In the genomic region with DNA sequence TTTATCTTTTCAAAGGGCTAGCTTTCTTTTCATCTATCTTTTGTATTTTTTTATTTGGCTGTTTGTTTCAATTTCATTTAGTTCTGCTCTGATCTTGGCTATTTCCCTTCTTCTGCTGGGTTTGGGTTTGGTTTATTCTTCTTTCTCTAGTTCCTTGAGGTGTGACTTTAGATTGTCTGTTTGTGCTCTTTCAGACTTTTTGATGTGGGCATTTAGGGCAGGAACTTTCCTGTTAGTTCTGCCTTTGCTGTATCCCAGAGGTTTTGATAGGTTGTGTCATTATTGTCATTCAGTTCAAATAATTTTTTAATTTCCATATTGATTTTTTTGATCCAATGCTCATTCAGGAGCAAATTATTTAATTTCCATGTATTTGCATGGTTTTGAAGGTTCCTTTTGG, we compare ENCODE assay signal across 6 cellular contexts.
A peak's percentile ranks its signal among the peaks of the same experiment; 100 is the strongest.
DNase-seq lines count a peak whose midpoint lies in the region; ATAC-seq and TF ChIP-seq lines count a peak whose summit lies in the region.
"Not testable (repeated sequence)": the region's sequence is repeated elsewhere in the genome, so short reads cannot be mapped to it uniquely, and the experiment has no call there.

No MANE protein-coding gene starts in this region.

- H3K27me3 Mint-ChIP-seq in T-helper 17 cell; activated CD8-positive, alpha-beta T cell treated with anti-CD3 and anti-CD28 coated beads for 36 hours; activated naive CD4-positive, alpha-beta T cell treated with anti-CD3 and anti-CD28 coated beads, Interleukin-2, amount 10 ng/mL, durations not matched to agents 7 days and 5 days; naive thymus-derived CD8-positive, alpha-beta T cell: not testable (repeated sequence)

- H3K9me3 ChIP-seq in DND-41 (ENCODE audit: insufficient read depth, low read length, severe bottlenecking); T-helper 17 cell (ENCODE audit: control insufficient read depth, low read length, poor library complexity, severe bottlenecking): not testable (repeated sequence)

- CTCF ChIA-PET in activated CD8-positive, alpha-beta T cell treated with anti-CD3 and anti-CD28 coated beads for 36 hours (lab: Charles Lee) = interaction anchor here (1.1 kb wide), 1 partner anchor 12 kb away, joined by 3 read pairs; no protein-coding TSS in a partner anchor
- CTCF ChIA-PET in activated naive CD4-positive, alpha-beta T cell treated with anti-CD3 and anti-CD28 coated beads, Interleukin-2, amount 10 ng/mL, durations not matched to agents 7 days and 5 days (lab: Charles Lee) = not testable (repeated sequence)

- peaks cover 14% of the 10 kb centered on the region for H3K4me1 Mint-ChIP-seq in T-helper 17 cell
- peaks cover 46% of the 10 kb centered on the region for H3K4me1 Mint-ChIP-seq in activated CD8-positive, alpha-beta T cell treated with anti-CD3 and anti-CD28 coated beads for 36 hours (ENCODE audit: low read depth)
- H3K4me1 Mint-ChIP-seq in activated naive CD4-positive, alpha-beta T cell treated with anti-CD3 and anti-CD28 coated beads, Interleukin-2, amount 10 ng/mL, durations not matched to agents 7 days and 5 days = peaks cover 66% of the 10 kb centered on the region
- peaks cover 18 to 55% (median 47%) of the 10 kb centered on the region in 4 donors for H3K4me1 Mint-ChIP-seq in naive thymus-derived CD8-positive, alpha-beta T cell

- ATAC-seq in DND-41 (ENCODE audit: insufficient read depth, low read depth) = peak; percentile 35; the same call in 2 of the 3 replicates
- ATAC-seq in T-helper 17 cell; activated CD8-positive, alpha-beta T cell treated with anti-CD3 and anti-CD28 coated beads for 36 hours; naive thymus-derived CD8-positive, alpha-beta T cell: not testable (repeated sequence)

- H4K20me1 ChIP-seq in DND-41 (ENCODE audit: insufficient read depth, low read length) = not testable (repeated sequence)

- intact Hi-C loops in activated CD8-positive, alpha-beta T cell treated with anti-CD3 and anti-CD28 coated beads for 36 hours (cut with micrococcal nuclease) = not testable (repeated sequence)

- DNase-seq in DND-41; T-helper 17 cell; activated CD8-positive, alpha-beta T cell treated with anti-CD3 and anti-CD28 coated beads for 36 hours; activated naive CD4-positive, alpha-beta T cell treated with anti-CD3 and anti-CD28 coated beads, Interleukin-2, amount 10 ng/mL, durations not matched to agents 7 days and 5 days: not testable (repeated sequence)
- peak; percentile 1 for DNase-seq in central memory CD4-positive, alpha-beta T cell
- DNase-seq in naive thymus-derived CD8-positive, alpha-beta T cell = peak in 2 of 10 donors; percentile 39 to 46

- POLR2A ChIA-PET in activated CD8-positive, alpha-beta T cell treated with anti-CD3 and anti-CD28 coated beads for 36 hours (lab: Charles Lee) = not testable (repeated sequence)
- POLR2A ChIA-PET in naive thymus-derived CD8-positive, alpha-beta T cell (lab: Charles Lee) = interaction anchor here (1.5 kb wide), 1 partner anchor 13 kb away, joined by 3 read pairs; no protein-coding TSS in a partner anchor

- peak overlapping the region; percentile 1 for H3K27ac Mint-ChIP-seq in T-helper 17 cell
- H3K27ac Mint-ChIP-seq in activated CD8-positive, alpha-beta T cell treated with anti-CD3 and anti-CD28 coated beads for 36 hours = peak overlapping the region; percentile 22
- peak overlapping the region; percentile 43 for H3K27ac Mint-ChIP-seq in activated naive CD4-positive, alpha-beta T cell treated with anti-CD3 and anti-CD28 coated beads, Interleukin-2, amount 10 ng/mL, durations not matched to agents 7 days and 5 days
- H3K27ac Mint-ChIP-seq in naive thymus-derived CD8-positive, alpha-beta T cell = peak overlapping the region; percentile 1 to 80 (median 20)

- not testable (repeated sequence) for H3K27me3 ChIP-seq in DND-41 (ENCODE audit: insufficient read depth, low read length, poor library complexity)

- peaks cover 21% of the 10 kb centered on the region for H3K9me3 Mint-ChIP-seq in activated CD8-positive, alpha-beta T cell treated with anti-CD3 and anti-CD28 coated beads for 36 hours
- peaks cover 29% of the 10 kb centered on the region for H3K9me3 Mint-ChIP-seq in activated naive CD4-positive, alpha-beta T cell treated with anti-CD3 and anti-CD28 coated beads, Interleukin-2, amount 10 ng/mL, durations not matched to agents 7 days and 5 days
- peaks cover 0 to 21% (median 9%) of the 10 kb centered on the region in 9 donors for H3K9me3 Mint-ChIP-seq in naive thymus-derived CD8-positive, alpha-beta T cell

- TF ChIP-seq CTCF in DND-41 (IDR thresholded peaks at IDR 0.05; ENCODE audit: borderline replicate concordance, extremely low read depth, low read length, poor library complexity, severe bottlenecking); activated CD8-positive, alpha-beta T cell treated with anti-CD3 and anti-CD28 coated beads for 36 hours (IDR thresholded peaks at IDR 0.05): not testable (repeated sequence)

- peak overlapping the region; percentile 72 for H3K27ac ChIP-seq in DND-41 (ENCODE audit: low read length)

- H3K9ac ChIP-seq in DND-41 (ENCODE audit: low read depth, low read length) = peak overlapping the region; percentile 33

- not testable (repeated sequence) for H3K36me3 Mint-ChIP-seq in T-helper 17 cell (ENCODE audit: low read depth); activated CD8-positive, alpha-beta T cell treated with anti-CD3 and anti-CD28 coated beads for 36 hours (ENCODE audit: low read depth)
- H3K36me3 Mint-ChIP-seq in activated naive CD4-positive, alpha-beta T cell treated with anti-CD3 and anti-CD28 coated beads, Interleukin-2, amount 10 ng/mL, durations not matched to agents 7 days and 5 days = peaks cover 39% of the 10 kb centered on the region
- peaks cover 0 to 18% (median 11%) of the 10 kb centered on the region in 3 donors for H3K36me3 Mint-ChIP-seq in naive thymus-derived CD8-positive, alpha-beta T cell

- H2AFZ ChIP-seq in DND-41 (ENCODE audit: low read depth, low read length) = not testable (repeated sequence)

- H3K4me1 ChIP-seq in DND-41 (ENCODE audit: insufficient read depth, low read length) = peaks cover 97% of the 10 kb centered on the region

- not testable (repeated sequence) for H3K4me3 Mint-ChIP-seq in T-helper 17 cell; activated CD8-positive, alpha-beta T cell treated with anti-CD3 and anti-CD28 coated beads for 36 hours
- peak overlapping the region; percentile 0 for H3K4me3 Mint-ChIP-seq in activated naive CD4-positive, alpha-beta T cell treated with anti-CD3 and anti-CD28 coated beads, Interleukin-2, amount 10 ng/mL, durations not matched to agents 7 days and 5 days
- peak overlapping the region in 9 of 10 donors; percentile 1 to 72 (median 39) for H3K4me3 Mint-ChIP-seq in naive thymus-derived CD8-positive, alpha-beta T cell

- H3K4me2 ChIP-seq in DND-41 (ENCODE audit: insufficient read depth, low read length) = peak overlapping the region; percentile 49

- peaks cover 92% of the 10 kb centered on the region for H3K79me2 ChIP-seq in DND-41 (ENCODE audit: insufficient read depth, low read length)

- H3K36me3 ChIP-seq in DND-41 (ENCODE audit: insufficient read depth, low read length) = peaks cover 13% of the 10 kb centered on the region

- peak overlapping the region in 1 of 2 experiments; percentile 14; a peak in 1 of 4 replicates for H3K4me3 ChIP-seq in DND-41 (ENCODE audit: low read depth in 1 of 2, low read length in 2 of 2)
